In genomic region chr1:41380979-41381690, GRCh38 we compare ENCODE assay signal across 9 cellular contexts.
DNase-seq lines count a peak whose midpoint lies in the region; ATAC-seq and TF ChIP-seq lines count a peak whose summit lies in the region.
"Had no signal": no experiment of that assay in that cellular context is flagged by ENCODE, and none has a peak within 500 bp of the region (broad histone marks: within the 10 kb centered on the region; RNA-seq: fewer than 3 reads in every experiment).

No MANE protein-coding gene starts in this region.

- H3K9me3 ChIP-seq in mucosa of rectum (ENCODE audit: control insufficient read depth in 2 of 2, low read length in 2 of 2): no peaks in the 10 kb centered on the region
- H3K9me3 ChIP-seq: neutrophil had no signal

- no peak for TF ChIP-seq CTCF in coronary artery (IDR thresholded peaks at IDR 0.05)

- ATAC-seq in GM21723 (IDR thresholded peaks at IDR 0.05; ENCODE audit: unreplicated experiment) (no peak), GM21360 (IDR thresholded peaks at IDR 0.05; ENCODE audit: unreplicated experiment) (no peak), GM19328 (IDR thresholded peaks at IDR 0.05; ENCODE audit: unreplicated experiment) (no peak)

- DNase-seq in NCI-H187 (lab: John Stamatoyannopoulos, UW) (peak; percentile 42 to 70), NCI-H187 treated with DMSO at 0.1 percent for 48 hours (lab: John Stamatoyannopoulos, UW) (no peak), NCI-H82 treated with DMSO at 0.1 percent for 48 hours (lab: John Stamatoyannopoulos, UW; ENCODE audit: unreplicated experiment) (peak; percentile 89), coronary artery (ENCODE audit: low spot score) (no peak)

- H3K4me3 ChIP-seq in coronary artery (peak overlapping the region; percentile 91), mucosa of rectum (ENCODE audit: low read length in 2 of 2) (peak overlapping the region; percentile 44 to 56)

- peaks cover 0 to 18% of the 10 kb centered on the region in 2 donors for H3K4me1 ChIP-seq in mucosa of rectum (ENCODE audit: control insufficient read depth in 2 of 2, insufficient read depth in 2 of 2, low read length in 2 of 2)

- peak overlapping the region; percentile 47 to 75 for H3K9ac ChIP-seq in mucosa of rectum (ENCODE audit: low read depth in 1 of 2, low read length in 2 of 2)

- no peaks in the 10 kb centered on the region for H3K36me3 ChIP-seq in mucosa of rectum (ENCODE audit: control insufficient read depth in 2 of 2, insufficient read depth in 2 of 2, low read length in 2 of 2)
- H3K36me3 ChIP-seq: neutrophil had no signal

- H3K27ac ChIP-seq in coronary artery (peak overlapping the region; percentile 93 to 100), mucosa of rectum (ENCODE audit: low read depth in 2 of 2, low read length in 2 of 2) (peak overlapping the region; percentile 32 to 74)
- H3K27ac ChIP-seq: neutrophil had no signal

- H3K27me3 ChIP-seq in mucosa of rectum (ENCODE audit: control insufficient read depth in 2 of 2, insufficient read depth in 2 of 2, low read length in 2 of 2): peaks cover 10 to 28% of the 10 kb centered on the region in 2 donors

Comparison
In these comparisons a context has a peak if more than half of its experiments do, and no peak if none do; other contexts are left out.
1. DNase-seq: peak in NCI-H187 (2 of 2) and NCI-H82 treated with DMSO at 0.1 percent for 48 hours (single experiment); none in NCI-H187 treated with DMSO at 0.1 percent for 48 hours (single experiment) and coronary artery (single experiment).